In the genomic region with DNA sequence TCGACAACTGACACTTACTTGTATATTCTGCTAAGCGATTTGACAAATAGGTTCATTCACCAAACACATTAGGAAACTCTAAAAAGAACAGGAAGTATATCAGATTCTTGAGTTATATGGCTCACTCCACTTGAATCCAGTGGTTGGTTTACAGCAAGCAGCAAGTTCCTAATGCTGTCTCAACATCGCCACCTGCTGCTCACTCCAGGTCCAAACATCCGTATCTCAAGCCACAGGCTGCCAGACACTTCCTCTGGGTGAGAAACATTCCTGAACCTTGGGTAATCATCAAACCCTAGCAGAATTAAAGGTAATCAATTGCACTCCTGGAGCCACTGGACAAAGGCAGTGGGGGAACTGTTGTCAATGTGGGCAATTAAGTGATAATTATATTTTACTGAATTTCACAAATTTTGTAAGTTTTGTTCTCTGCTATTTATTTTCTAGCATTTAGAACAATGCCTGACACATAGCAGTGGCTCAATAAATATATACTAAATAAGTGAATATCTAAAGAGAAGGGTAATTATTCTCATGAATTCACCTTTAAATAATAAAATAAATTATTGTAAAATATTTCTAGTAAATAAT, we compare ENCODE assay signal across 9 cellular contexts.
DNase-seq lines count a peak whose midpoint lies in the region; ATAC-seq and TF ChIP-seq lines count a peak whose summit lies in the region.
"Had no signal": no experiment of that assay in that cellular context is flagged by ENCODE, and none has a peak within 500 bp of the region (broad histone marks: within the 10 kb centered on the region; RNA-seq: fewer than 3 reads in every experiment).

No MANE protein-coding gene starts in this region.

- H3K9me3 Mint-ChIP-seq in progenitor cell of endocrine pancreas (ENCODE audit: low read depth): no peaks in the 10 kb centered on the region
- H3K9me3 Mint-ChIP-seq: stimulated activated naive CD8-positive, alpha-beta T cell treated with anti-CD3 and anti-CD28 coated beads, Interleukin-15, Interleukin-2, amounts not matched to agents 100 ng/mL and 50 ng/mL, for 24 hours had no signal

- peak; percentile 89 for TF ChIP-seq CTCF in MM.1S (IDR thresholded peaks at IDR 0.05; ENCODE audit: low read length)
- peak; percentile 74 for TF ChIP-seq CTCF in progenitor cell of endocrine pancreas (IDR thresholded peaks at IDR 0.05; ENCODE audit: unreplicated experiment)

- no peaks in the 10 kb centered on the region for H3K27me3 Mint-ChIP-seq in progenitor cell of endocrine pancreas
- H3K27me3 Mint-ChIP-seq: stimulated activated naive CD8-positive, alpha-beta T cell treated with anti-CD3 and anti-CD28 coated beads, Interleukin-15, Interleukin-2, amounts not matched to agents 100 ng/mL and 50 ng/mL, for 24 hours had no signal

- peak; percentile 51 for DNase-seq in GM04504 (ENCODE audit: low read depth)
- peak; percentile 88 for DNase-seq in HCEC 1CT
- DNase-seq in MM.1S: peak; percentile 82
- peak; percentile 75 for DNase-seq in activated naive CD4-positive, alpha-beta T cell treated with anti-CD3 and anti-CD28 coated beads, Interleukin-2, amount 50 U/mL, for 16 hours
- DNase-seq in Right ventricle myocardium inferior (ENCODE audit: missing footprints): peak; percentile 84
- peak; percentile 59 for DNase-seq in progenitor cell of endocrine pancreas (ENCODE audit: low spot score, unreplicated experiment)
- peak; percentile 88 to 93 for DNase-seq in aorta

- WGBS in aorta, 2 donors: 23 to 25% methylated on average over 4 of the region's 4 CpGs

- no peak overlapping the region for H2AFZ ChIP-seq in MM.1S (ENCODE audit: low read length)

- no peaks in the 10 kb centered on the region for H3K36me3 Mint-ChIP-seq in progenitor cell of endocrine pancreas (ENCODE audit: insufficient read depth)

- H3K4me1 ChIP-seq in MM.1S (ENCODE audit: low read length) (peaks cover 12% of the 10 kb centered on the region), aorta (ENCODE audit: control insufficient read depth in 1 of 2, insufficient read depth in 2 of 2, low read length in 2 of 2) (peaks cover 1 to 4% of the 10 kb centered on the region in 2 donors)

- H3K4me3 ChIP-seq in MM.1S (ENCODE audit: low read length): no peak overlapping the region
- H3K4me3 ChIP-seq in aorta (ENCODE audit: low read length in 2 of 2): no peak overlapping the region

- H3K27me3 ChIP-seq in MM.1S (replicated peaks; ENCODE audit: insufficient read depth, low read length): no peaks in the 10 kb centered on the region
- H3K27me3 ChIP-seq in aorta (ENCODE audit: control insufficient read depth in 1 of 2, insufficient read depth in 2 of 2, low read length in 1 of 2): no peaks in the 10 kb centered on the region

- H3K9me3 ChIP-seq in MM.1S (replicated peaks; ENCODE audit: insufficient read depth, low read length) (no peaks in the 10 kb centered on the region), aorta (ENCODE audit: control insufficient read depth, low read length) (no peaks in the 10 kb centered on the region)

- no peaks in the 10 kb centered on the region for H3F3A ChIP-seq in MM.1S (ENCODE audit: insufficient read depth, low read length)

- H3K79me2 ChIP-seq in MM.1S (ENCODE audit: low read length): no peaks in the 10 kb centered on the region

- peak; percentile 98 for ATAC-seq in SK-N-SH treated with all-trans-retinoic acid at 6 μM for 48 hours
- peak; percentile 88 for ATAC-seq in Right ventricle myocardium inferior
- ATAC-seq in aorta (ENCODE audit: low FRiP score): peak; percentile 91

- no peak overlapping the region for H3K4me2 ChIP-seq in MM.1S (ENCODE audit: low read depth, low read length)

- intact Hi-C loops in Right ventricle myocardium inferior (cut with DNase I): loop anchor here (2.0 kb wide), 1 partner anchor 118 kb away; no protein-coding TSS in a partner anchor
- intact Hi-C loops in aorta (cut with DNase I): loop anchor here in 1 of 2 donors (1.0 to 10.0 kb wide), 2 partner anchors 118 to 210 kb away; no protein-coding TSS in a partner anchor

- no peaks in the 10 kb centered on the region for H3K9me2 ChIP-seq in MM.1S (replicated peaks; ENCODE audit: insufficient read depth, low read length)

- H3K4me3 Mint-ChIP-seq in progenitor cell of endocrine pancreas (ENCODE audit: low read depth): no peak overlapping the region
- H3K4me3 Mint-ChIP-seq: stimulated activated naive CD8-positive, alpha-beta T cell treated with anti-CD3 and anti-CD28 coated beads, Interleukin-15, Interleukin-2, amounts not matched to agents 100 ng/mL and 50 ng/mL, for 24 hours had no signal

- no peak overlapping the region for H3K27ac ChIP-seq in MM.1S (ENCODE audit: low read length)
- no peak overlapping the region for H3K27ac ChIP-seq in aorta (ENCODE audit: low read depth in 1 of 2, low read length in 2 of 2)

- H4K20me1 ChIP-seq in MM.1S (ENCODE audit: insufficient read depth, low read length): no peaks in the 10 kb centered on the region

- no peak overlapping the region for H3K9ac ChIP-seq in MM.1S (ENCODE audit: low read length)

- H3K27ac Mint-ChIP-seq in progenitor cell of endocrine pancreas: no peak overlapping the region
- H3K27ac Mint-ChIP-seq: stimulated activated naive CD8-positive, alpha-beta T cell treated with anti-CD3 and anti-CD28 coated beads, Interleukin-15, Interleukin-2, amounts not matched to agents 100 ng/mL and 50 ng/mL, for 24 hours had no signal

- H3K4me1 Mint-ChIP-seq in progenitor cell of endocrine pancreas (ENCODE audit: low read depth): peaks cover 12% of the 10 kb centered on the region

- H3K36me3 ChIP-seq in MM.1S (replicated peaks; ENCODE audit: insufficient read depth, low read length) (no peaks in the 10 kb centered on the region), aorta (ENCODE audit: control insufficient read depth in 1 of 2, insufficient read depth in 2 of 2, low read length in 1 of 2) (no peaks in the 10 kb centered on the region)

TF ChIP-seq in SK-N-SH treated with all-trans-retinoic acid at 6 μM for 48 hours, 23 proteins besides CTCF, POLR2A, EP300 and RAD21:
- TF ChIP-seq, protein P1, sequence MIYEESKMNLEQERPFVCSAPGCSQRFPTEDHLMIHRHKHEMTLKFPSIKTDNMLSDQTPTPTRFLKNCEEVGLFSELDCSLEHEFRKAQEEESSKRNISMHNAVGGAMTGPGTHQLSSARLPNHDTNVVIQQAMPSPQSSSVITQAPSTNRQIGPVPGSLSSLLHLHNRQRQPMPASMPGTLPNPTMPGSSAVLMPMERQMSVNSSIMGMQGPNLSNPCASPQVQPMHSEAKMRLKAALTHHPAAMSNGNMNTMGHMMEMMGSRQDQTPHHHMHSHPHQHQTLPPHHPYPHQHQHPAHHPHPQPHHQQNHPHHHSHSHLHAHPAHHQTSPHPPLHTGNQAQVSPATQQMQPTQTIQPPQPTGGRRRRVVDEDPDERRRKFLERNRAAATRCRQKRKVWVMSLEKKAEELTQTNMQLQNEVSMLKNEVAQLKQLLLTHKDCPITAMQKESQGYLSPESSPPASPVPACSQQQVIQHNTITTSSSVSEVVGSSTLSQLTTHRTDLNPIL (CRISPR knock-in tag; IDR thresholded peaks at IDR 0.05; ENCODE audit: low read depth): no peak
- TF ChIP-seq, protein P2, sequence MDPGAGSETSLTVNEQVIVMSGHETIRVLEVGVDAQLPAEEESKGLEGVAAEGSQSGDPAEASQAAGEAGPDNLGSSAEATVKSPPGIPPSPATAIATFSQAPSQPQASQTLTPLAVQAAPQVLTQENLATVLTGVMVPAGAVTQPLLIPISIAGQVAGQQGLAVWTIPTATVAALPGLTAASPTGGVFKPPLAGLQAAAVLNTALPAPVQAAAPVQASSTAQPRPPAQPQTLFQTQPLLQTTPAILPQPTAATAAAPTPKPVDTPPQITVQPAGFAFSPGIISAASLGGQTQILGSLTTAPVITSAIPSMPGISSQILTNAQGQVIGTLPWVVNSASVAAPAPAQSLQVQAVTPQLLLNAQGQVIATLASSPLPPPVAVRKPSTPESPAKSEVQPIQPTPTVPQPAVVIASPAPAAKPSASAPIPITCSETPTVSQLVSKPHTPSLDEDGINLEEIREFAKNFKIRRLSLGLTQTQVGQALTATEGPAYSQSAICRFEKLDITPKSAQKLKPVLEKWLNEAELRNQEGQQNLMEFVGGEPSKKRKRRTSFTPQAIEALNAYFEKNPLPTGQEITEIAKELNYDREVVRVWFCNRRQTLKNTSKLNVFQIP (CRISPR knock-in tag; IDR thresholded peaks at IDR 0.05; ENCODE audit: borderline replicate concordance, low read depth): no peak
- no peak for TF ChIP-seq ARNTL (CRISPR knock-in tag; IDR thresholded peaks at IDR 0.05; ENCODE audit: borderline replicate concordance, low read depth)
- no peak for TF ChIP-seq TCF4 (CRISPR knock-in tag; IDR thresholded peaks at IDR 0.05; ENCODE audit: borderline replicate concordance)
- no peak for TF ChIP-seq SNAI2 (CRISPR knock-in tag; IDR thresholded peaks at IDR 0.05)
- TF ChIP-seq ISL1 (CRISPR knock-in tag; IDR thresholded peaks at IDR 0.05): no peak
- no peak for TF ChIP-seq ZFP30 (CRISPR knock-in tag; IDR thresholded peaks at IDR 0.05)
- no peak for TF ChIP-seq BACH2 (CRISPR knock-in tag; IDR thresholded peaks at IDR 0.05; ENCODE audit: borderline replicate concordance)
- no peak for TF ChIP-seq RARB (CRISPR knock-in tag; IDR thresholded peaks at IDR 0.05)
- TF ChIP-seq, protein P3, sequence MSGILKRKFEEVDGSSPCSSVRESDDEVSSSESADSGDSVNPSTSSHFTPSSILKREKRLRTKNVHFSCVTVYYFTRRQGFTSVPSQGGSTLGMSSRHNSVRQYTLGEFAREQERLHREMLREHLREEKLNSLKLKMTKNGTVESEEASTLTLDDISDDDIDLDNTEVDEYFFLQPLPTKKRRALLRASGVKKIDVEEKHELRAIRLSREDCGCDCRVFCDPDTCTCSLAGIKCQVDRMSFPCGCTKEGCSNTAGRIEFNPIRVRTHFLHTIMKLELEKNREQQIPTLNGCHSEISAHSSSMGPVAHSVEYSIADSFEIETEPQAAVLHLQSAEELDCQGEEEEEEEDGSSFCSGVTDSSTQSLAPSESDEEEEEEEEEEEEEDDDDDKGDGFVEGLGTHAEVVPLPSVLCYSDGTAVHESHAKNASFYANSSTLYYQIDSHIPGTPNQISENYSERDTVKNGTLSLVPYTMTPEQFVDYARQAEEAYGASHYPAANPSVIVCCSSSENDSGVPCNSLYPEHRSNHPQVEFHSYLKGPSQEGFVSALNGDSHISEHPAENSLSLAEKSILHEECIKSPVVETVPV (CRISPR knock-in tag; IDR thresholded peaks at IDR 0.05): no peak
- no peak for TF ChIP-seq ZNF8 (CRISPR knock-in tag; IDR thresholded peaks at IDR 0.05)
- TF ChIP-seq PPARA (CRISPR knock-in tag; IDR thresholded peaks at IDR 0.05; ENCODE audit: borderline replicate concordance): no peak
- no peak for TF ChIP-seq ESRRG (CRISPR knock-in tag; IDR thresholded peaks at IDR 0.05)
- TF ChIP-seq OSR1 (CRISPR knock-in tag; IDR thresholded peaks at IDR 0.05): no peak
